In the genomic region with DNA sequence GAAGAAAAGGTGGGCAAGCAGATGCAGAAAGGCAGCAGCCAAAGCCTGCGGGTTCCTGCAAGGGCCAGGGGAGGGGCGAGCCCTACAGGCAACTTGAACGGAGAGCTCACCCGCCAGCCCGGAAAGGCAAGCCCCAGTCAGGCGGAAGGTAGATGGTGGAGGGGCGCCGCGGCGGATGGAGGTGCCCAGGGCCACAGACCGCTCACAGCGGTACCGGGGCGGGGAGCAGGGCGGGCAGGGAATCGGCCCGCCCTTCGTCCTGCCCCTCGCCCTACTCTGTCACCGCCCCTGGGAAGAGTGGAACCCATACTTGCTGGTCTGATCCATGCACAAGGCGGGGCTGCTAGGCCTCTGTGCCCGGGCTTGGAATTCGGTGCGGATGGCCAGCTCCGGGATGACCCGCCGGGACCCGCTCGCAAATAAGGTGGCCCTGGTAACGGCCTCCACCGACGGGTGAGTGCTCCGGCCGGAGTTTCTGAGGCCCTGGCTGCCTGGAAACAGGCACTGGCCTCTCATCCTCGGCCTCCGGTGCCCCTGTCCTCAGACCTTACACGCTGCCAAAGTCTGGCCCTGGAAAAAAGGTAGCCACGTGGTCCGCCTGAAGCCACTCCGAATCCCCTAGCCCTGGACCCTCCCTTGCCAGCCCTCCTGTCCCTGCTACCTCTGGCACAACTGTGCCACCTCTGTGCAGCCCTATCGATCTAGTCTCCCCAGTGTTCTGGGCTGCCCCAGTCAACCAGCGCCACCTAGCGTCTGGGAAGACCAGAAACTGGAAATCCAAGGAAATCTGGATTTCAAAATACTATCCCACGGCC, we compare ENCODE assay signal across 1 cellular context.
A peak's percentile ranks its signal among the peaks of the same experiment; 100 is the strongest.
TF ChIP-seq lines count a peak whose summit lies in the region.

A gene (plus strand): TSS at position 307 of the 815 bp plus-strand sequence. CDS start 19 bp downstream, at position 326.

TF ChIP-seq in WTC11, 78 proteins besides CTCF, POLR2A, EP300 and RAD21 (continued from another document and continues in another):
- TF ChIP-seq, protein P1, sequence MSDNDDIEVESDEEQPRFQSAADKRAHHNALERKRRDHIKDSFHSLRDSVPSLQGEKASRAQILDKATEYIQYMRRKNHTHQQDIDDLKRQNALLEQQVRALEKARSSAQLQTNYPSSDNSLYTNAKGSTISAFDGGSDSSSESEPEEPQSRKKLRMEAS (CRISPR knock-in tag; IDR thresholded peaks at IDR 0.05) = peak; percentile 49
- TF ChIP-seq, protein P2, sequence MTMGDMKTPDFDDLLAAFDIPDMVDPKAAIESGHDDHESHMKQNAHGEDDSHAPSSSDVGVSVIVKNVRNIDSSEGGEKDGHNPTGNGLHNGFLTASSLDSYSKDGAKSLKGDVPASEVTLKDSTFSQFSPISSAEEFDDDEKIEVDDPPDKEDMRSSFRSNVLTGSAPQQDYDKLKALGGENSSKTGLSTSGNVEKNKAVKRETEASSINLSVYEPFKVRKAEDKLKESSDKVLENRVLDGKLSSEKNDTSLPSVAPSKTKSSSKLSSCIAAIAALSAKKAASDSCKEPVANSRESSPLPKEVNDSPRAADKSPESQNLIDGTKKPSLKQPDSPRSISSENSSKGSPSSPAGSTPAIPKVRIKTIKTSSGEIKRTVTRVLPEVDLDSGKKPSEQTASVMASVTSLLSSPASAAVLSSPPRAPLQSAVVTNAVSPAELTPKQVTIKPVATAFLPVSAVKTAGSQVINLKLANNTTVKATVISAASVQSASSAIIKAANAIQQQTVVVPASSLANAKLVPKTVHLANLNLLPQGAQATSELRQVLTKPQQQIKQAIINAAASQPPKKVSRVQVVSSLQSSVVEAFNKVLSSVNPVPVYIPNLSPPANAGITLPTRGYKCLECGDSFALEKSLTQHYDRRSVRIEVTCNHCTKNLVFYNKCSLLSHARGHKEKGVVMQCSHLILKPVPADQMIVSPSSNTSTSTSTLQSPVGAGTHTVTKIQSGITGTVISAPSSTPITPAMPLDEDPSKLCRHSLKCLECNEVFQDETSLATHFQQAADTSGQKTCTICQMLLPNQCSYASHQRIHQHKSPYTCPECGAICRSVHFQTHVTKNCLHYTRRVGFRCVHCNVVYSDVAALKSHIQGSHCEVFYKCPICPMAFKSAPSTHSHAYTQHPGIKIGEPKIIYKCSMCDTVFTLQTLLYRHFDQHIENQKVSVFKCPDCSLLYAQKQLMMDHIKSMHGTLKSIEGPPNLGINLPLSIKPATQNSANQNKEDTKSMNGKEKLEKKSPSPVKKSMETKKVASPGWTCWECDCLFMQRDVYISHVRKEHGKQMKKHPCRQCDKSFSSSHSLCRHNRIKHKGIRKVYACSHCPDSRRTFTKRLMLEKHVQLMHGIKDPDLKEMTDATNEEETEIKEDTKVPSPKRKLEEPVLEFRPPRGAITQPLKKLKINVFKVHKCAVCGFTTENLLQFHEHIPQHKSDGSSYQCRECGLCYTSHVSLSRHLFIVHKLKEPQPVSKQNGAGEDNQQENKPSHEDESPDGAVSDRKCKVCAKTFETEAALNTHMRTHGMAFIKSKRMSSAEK (CRISPR knock-in tag; IDR thresholded peaks at IDR 0.05; ENCODE audit: borderline replicate concordance) = no peak
- TF ChIP-seq, protein P3, sequence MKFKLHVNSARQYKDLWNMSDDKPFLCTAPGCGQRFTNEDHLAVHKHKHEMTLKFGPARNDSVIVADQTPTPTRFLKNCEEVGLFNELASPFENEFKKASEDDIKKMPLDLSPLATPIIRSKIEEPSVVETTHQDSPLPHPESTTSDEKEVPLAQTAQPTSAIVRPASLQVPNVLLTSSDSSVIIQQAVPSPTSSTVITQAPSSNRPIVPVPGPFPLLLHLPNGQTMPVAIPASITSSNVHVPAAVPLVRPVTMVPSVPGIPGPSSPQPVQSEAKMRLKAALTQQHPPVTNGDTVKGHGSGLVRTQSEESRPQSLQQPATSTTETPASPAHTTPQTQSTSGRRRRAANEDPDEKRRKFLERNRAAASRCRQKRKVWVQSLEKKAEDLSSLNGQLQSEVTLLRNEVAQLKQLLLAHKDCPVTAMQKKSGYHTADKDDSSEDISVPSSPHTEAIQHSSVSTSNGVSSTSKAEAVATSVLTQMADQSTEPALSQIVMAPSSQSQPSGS (CRISPR knock-in tag; IDR thresholded peaks at IDR 0.05; ENCODE audit: borderline replicate concordance, low read depth) = no peak
- TF ChIP-seq JAZF1 (CRISPR knock-in tag; IDR thresholded peaks at IDR 0.05) (no peak), ESRRA (CRISPR knock-in tag; IDR thresholded peaks at IDR 0.05; ENCODE audit: borderline replicate concordance) (no peak), ETV6 (CRISPR knock-in tag; IDR thresholded peaks at IDR 0.05) (peak; percentile 13; the same call in 1 of the 2 replicates), PRRX2 (CRISPR knock-in tag; IDR thresholded peaks at IDR 0.05) (no peak), NR1H2 (CRISPR knock-in tag; IDR thresholded peaks at IDR 0.05) (no peak), ZNF396 (CRISPR knock-in tag; IDR thresholded peaks at IDR 0.05; ENCODE audit: borderline replicate concordance) (no peak), GABPB1 (CRISPR knock-in tag; IDR thresholded peaks at IDR 0.05) (peak; percentile 66; the same call in 1 of the 2 replicates), NFYB (CRISPR knock-in tag; conservative IDR thresholded peaks at IDR 0.05; ENCODE audit: low read depth) (no peak), ZBTB21 (CRISPR knock-in tag; IDR thresholded peaks at IDR 0.05; ENCODE audit: borderline replicate concordance) (no peak), CREM (CRISPR knock-in tag; IDR thresholded peaks at IDR 0.05) (no peak), ZNF416 (CRISPR knock-in tag; IDR thresholded peaks at IDR 0.05) (no peak), NFATC4 (CRISPR knock-in tag; IDR thresholded peaks at IDR 0.05) (no peak), JUN (CRISPR knock-in tag; IDR thresholded peaks at IDR 0.05) (no peak), MYBL2 (CRISPR knock-in tag; IDR thresholded peaks at IDR 0.05) (no peak), NFE2L1 (CRISPR knock-in tag; IDR thresholded peaks at IDR 0.05) (0 out of 2 replicates have a peak, but pooled peaks have one; percentile 6), ZNF138 (CRISPR knock-in tag; conservative IDR thresholded peaks at IDR 0.05) (no peak), SMAD4 (CRISPR knock-in tag; IDR thresholded peaks at IDR 0.05) (no peak), SOX15 (CRISPR knock-in tag; IDR thresholded peaks at IDR 0.05) (no peak), CREB1 (CRISPR knock-in tag; IDR thresholded peaks at IDR 0.05) (no peak), ZNF671 (CRISPR knock-in tag; IDR thresholded peaks at IDR 0.05) (no peak), TCF7 (CRISPR knock-in tag; IDR thresholded peaks at IDR 0.05; ENCODE audit: low read depth) (no peak)
- TF ChIP-seq, protein P4, sequence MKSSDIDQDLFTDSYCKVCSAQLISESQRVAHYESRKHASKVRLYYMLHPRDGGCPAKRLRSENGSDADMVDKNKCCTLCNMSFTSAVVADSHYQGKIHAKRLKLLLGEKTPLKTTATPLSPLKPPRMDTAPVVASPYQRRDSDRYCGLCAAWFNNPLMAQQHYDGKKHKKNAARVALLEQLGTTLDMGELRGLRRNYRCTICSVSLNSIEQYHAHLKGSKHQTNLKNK (CRISPR knock-in tag; IDR thresholded peaks at IDR 0.05) = no peak
- TF ChIP-seq, protein P5, sequence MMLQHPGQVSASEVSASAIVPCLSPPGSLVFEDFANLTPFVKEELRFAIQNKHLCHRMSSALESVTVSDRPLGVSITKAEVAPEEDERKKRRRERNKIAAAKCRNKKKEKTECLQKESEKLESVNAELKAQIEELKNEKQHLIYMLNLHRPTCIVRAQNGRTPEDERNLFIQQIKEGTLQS (CRISPR knock-in tag; conservative IDR thresholded peaks at IDR 0.05) = no peak
- TF ChIP-seq, protein P6, sequence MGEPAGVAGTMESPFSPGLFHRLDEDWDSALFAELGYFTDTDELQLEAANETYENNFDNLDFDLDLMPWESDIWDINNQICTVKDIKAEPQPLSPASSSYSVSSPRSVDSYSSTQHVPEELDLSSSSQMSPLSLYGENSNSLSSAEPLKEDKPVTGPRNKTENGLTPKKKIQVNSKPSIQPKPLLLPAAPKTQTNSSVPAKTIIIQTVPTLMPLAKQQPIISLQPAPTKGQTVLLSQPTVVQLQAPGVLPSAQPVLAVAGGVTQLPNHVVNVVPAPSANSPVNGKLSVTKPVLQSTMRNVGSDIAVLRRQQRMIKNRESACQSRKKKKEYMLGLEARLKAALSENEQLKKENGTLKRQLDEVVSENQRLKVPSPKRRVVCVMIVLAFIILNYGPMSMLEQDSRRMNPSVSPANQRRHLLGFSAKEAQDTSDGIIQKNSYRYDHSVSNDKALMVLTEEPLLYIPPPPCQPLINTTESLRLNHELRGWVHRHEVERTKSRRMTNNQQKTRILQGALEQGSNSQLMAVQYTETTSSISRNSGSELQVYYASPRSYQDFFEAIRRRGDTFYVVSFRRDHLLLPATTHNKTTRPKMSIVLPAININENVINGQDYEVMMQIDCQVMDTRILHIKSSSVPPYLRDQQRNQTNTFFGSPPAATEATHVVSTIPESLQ (CRISPR knock-in tag; IDR thresholded peaks at IDR 0.05) = no peak
- TF ChIP-seq, protein P7, sequence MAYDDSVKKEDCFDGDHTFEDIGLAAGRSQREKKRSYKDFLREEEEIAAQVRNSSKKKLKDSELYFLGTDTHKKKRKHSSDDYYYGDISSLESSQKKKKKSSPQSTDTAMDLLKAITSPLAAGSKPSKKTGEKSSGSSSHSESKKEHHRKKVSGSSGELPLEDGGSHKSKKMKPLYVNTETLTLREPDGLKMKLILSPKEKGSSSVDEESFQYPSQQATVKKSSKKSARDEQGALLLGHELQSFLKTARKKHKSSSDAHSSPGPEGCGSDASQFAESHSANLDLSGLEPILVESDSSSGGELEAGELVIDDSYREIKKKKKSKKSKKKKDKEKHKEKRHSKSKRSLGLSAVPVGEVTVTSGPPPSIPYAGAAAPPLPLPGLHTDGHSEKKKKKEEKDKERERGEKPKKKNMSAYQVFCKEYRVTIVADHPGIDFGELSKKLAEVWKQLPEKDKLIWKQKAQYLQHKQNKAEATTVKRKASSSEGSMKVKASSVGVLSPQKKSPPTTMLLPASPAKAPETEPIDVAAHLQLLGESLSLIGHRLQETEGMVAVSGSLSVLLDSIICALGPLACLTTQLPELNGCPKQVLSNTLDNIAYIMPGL (CRISPR knock-in tag; IDR thresholded peaks at IDR 0.05) = peak; percentile 60
- TF ChIP-seq, protein P8, sequence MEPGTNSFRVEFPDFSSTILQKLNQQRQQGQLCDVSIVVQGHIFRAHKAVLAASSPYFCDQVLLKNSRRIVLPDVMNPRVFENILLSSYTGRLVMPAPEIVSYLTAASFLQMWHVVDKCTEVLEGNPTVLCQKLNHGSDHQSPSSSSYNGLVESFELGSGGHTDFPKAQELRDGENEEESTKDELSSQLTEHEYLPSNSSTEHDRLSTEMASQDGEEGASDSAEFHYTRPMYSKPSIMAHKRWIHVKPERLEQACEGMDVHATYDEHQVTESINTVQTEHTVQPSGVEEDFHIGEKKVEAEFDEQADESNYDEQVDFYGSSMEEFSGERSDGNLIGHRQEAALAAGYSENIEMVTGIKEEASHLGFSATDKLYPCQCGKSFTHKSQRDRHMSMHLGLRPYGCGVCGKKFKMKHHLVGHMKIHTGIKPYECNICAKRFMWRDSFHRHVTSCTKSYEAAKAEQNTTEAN (CRISPR knock-in tag; IDR thresholded peaks at IDR 0.05) = peak; percentile 33; the same call in 1 of the 2 replicates
- TF ChIP-seq, protein P9, sequence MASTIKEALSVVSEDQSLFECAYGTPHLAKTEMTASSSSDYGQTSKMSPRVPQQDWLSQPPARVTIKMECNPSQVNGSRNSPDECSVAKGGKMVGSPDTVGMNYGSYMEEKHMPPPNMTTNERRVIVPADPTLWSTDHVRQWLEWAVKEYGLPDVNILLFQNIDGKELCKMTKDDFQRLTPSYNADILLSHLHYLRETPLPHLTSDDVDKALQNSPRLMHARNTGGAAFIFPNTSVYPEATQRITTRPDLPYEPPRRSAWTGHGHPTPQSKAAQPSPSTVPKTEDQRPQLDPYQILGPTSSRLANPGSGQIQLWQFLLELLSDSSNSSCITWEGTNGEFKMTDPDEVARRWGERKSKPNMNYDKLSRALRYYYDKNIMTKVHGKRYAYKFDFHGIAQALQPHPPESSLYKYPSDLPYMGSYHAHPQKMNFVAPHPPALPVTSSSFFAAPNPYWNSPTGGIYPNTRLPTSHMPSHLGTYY (CRISPR knock-in tag; IDR thresholded peaks at IDR 0.05) = no peak
- TF ChIP-seq, protein P10, sequence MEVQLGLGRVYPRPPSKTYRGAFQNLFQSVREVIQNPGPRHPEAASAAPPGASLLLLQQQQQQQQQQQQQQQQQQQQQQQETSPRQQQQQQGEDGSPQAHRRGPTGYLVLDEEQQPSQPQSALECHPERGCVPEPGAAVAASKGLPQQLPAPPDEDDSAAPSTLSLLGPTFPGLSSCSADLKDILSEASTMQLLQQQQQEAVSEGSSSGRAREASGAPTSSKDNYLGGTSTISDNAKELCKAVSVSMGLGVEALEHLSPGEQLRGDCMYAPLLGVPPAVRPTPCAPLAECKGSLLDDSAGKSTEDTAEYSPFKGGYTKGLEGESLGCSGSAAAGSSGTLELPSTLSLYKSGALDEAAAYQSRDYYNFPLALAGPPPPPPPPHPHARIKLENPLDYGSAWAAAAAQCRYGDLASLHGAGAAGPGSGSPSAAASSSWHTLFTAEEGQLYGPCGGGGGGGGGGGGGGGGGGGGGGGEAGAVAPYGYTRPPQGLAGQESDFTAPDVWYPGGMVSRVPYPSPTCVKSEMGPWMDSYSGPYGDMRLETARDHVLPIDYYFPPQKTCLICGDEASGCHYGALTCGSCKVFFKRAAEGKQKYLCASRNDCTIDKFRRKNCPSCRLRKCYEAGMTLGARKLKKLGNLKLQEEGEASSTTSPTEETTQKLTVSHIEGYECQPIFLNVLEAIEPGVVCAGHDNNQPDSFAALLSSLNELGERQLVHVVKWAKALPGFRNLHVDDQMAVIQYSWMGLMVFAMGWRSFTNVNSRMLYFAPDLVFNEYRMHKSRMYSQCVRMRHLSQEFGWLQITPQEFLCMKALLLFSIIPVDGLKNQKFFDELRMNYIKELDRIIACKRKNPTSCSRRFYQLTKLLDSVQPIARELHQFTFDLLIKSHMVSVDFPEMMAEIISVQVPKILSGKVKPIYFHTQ (CRISPR knock-in tag; IDR thresholded peaks at IDR 0.05) = no peak
- TF ChIP-seq, protein P11, sequence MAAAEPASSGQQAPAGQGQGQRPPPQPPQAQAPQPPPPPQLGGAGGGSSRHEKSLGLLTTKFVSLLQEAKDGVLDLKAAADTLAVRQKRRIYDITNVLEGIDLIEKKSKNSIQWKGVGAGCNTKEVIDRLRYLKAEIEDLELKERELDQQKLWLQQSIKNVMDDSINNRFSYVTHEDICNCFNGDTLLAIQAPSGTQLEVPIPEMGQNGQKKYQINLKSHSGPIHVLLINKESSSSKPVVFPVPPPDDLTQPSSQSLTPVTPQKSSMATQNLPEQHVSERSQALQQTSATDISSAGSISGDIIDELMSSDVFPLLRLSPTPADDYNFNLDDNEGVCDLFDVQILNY (CRISPR knock-in tag; IDR thresholded peaks at IDR 0.05) = no peak
- TF ChIP-seq, protein P12, sequence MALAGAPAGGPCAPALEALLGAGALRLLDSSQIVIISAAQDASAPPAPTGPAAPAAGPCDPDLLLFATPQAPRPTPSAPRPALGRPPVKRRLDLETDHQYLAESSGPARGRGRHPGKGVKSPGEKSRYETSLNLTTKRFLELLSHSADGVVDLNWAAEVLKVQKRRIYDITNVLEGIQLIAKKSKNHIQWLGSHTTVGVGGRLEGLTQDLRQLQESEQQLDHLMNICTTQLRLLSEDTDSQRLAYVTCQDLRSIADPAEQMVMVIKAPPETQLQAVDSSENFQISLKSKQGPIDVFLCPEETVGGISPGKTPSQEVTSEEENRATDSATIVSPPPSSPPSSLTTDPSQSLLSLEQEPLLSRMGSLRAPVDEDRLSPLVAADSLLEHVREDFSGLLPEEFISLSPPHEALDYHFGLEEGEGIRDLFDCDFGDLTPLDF (CRISPR knock-in tag; IDR thresholded peaks at IDR 0.05) = no peak
- TF ChIP-seq, protein P13, sequence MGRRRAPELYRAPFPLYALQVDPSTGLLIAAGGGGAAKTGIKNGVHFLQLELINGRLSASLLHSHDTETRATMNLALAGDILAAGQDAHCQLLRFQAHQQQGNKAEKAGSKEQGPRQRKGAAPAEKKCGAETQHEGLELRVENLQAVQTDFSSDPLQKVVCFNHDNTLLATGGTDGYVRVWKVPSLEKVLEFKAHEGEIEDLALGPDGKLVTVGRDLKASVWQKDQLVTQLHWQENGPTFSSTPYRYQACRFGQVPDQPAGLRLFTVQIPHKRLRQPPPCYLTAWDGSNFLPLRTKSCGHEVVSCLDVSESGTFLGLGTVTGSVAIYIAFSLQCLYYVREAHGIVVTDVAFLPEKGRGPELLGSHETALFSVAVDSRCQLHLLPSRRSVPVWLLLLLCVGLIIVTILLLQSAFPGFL (CRISPR knock-in tag; IDR thresholded peaks at IDR 0.05; ENCODE audit: borderline replicate concordance) = peak; percentile 53; the same call in 1 of the 2 replicates
